ENCODE assay signal across 13 cellular contexts in the genomic region with DNA sequence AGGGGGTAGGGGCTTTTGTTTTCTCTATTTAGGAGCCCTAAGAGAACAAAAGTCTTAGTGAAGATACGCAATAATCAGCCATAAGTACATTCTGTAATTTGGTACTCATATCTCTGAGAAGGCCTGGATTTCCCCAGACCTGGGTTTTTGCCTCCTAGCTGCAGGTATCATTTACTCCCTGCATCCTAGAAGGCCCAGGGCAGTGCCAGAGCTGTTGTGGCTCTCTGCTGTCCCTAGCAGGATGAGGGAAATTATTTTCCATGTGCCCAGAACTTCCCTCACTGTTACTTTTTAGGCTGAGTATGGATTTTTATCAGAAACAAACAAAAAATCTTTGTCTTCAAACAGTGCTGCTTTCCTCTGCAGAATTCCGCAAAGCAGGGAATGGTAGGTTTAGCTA.
DNase-seq lines count a peak whose midpoint lies in the region; ATAC-seq, FAIRE-seq and TF ChIP-seq lines count a peak whose summit lies in the region.
"Had no signal": no experiment of that assay in that cellular context is flagged by ENCODE, and none has a peak within 500 bp of the region (broad histone marks: within the 10 kb centered on the region; RNA-seq: fewer than 3 reads in every experiment).

No MANE protein-coding gene starts in this region.

- no peaks in the 10 kb centered on the region for H3F3A ChIP-seq in GM23338 (replicated peaks; ENCODE audit: low read depth)

- H3K9me3 ChIP-seq in H1 (ENCODE audit: insufficient read depth in 2 of 2, low read depth in 1 of 2, low read length in 1 of 2) (no peaks in the 10 kb centered on the region), neuronal stem cell (replicated peaks in 1 of 2; ENCODE audit: control insufficient read depth in 2 of 2, insufficient read depth in 1 of 2, low read depth in 1 of 2, low read length in 2 of 2) (no peaks in the 10 kb centered on the region)
- H3K9me3 ChIP-seq: A549, BLaER1, HAP-1 had no signal

- H3K27ac Mint-ChIP-seq in GM23338: no peak overlapping the region
- no peak overlapping the region for H3K27ac Mint-ChIP-seq in activated CD4-positive, alpha-beta memory T cell treated with anti-CD3 and anti-CD28 coated beads, Interleukin-2, amount 10 ng/mL, durations not matched to agents 7 days and 5 days
- H3K27ac Mint-ChIP-seq: CD4-positive, CD25-positive, alpha-beta regulatory T cell had no signal

- H4K20me1 ChIP-seq in GM23338 (replicated peaks; ENCODE audit: insufficient read depth) (no peaks in the 10 kb centered on the region), H1 (replicated peaks in 1 of 2; ENCODE audit: control insufficient read depth in 1 of 2, insufficient read depth in 2 of 2, low read length in 2 of 2) (no peaks in the 10 kb centered on the region)
- H4K20me1 ChIP-seq: BLaER1 had no signal

- 98% methylated on average over 2 of the region's 2 CpGs; no CpG with 5 or more reads in 1 of the 2 experiments for WGBS in H1 (ENCODE audit: extremely low coverage in 1 of 2, insufficient coverage in 1 of 2, insufficient read length in 1 of 2, insufficient replicate concordance in 2 of 2, low coverage in 1 of 2, low lambda C conversion rate in 2 of 2, missing lambda C conversion rate in 1 of 2), 2 experiments
- no CpG with 5 or more reads among the region's 2 CpGs for WGBS in neuronal stem cell (ENCODE audit: extremely low coverage in 2 of 2, insufficient read length in 2 of 2, insufficient replicate concordance in 1 of 2), 2 donors

- peak; percentile 65 for ATAC-seq in GM23338
- no peak for ATAC-seq in HG03159 (IDR thresholded peaks at IDR 0.05; ENCODE audit: unreplicated experiment)
- ATAC-seq: HepG2 had no signal

- no peak overlapping the region for H4K5ac ChIP-seq in H1 (ENCODE audit: insufficient read length, low read depth, low read length)

- no peak for FAIRE-seq in H1 (lab: Jason Lieb, UNC)
- FAIRE-seq: HepG2, HTR-8/SVneo had no signal

- TF ChIP-seq EP300 in H1 (IDR thresholded peaks at IDR 0.05; ENCODE audit: borderline replicate concordance in 1 of 2, low read depth in 2 of 2, low read length in 2 of 2): no peak

- no peak overlapping the region for H2BK20ac ChIP-seq in H1 (ENCODE audit: low read length)

- POLR2A ChIA-PET in H1 (lab: Charles Lee; ENCODE audit: partially characterized antibody): no interaction called here
- POLR2A ChIA-PET in activated CD4-positive, alpha-beta memory T cell treated with anti-CD3 and anti-CD28 coated beads, Interleukin-2, amount 10 ng/mL, durations not matched to agents 7 days and 5 days (lab: Charles Lee): no interaction called here

- H2BK5ac ChIP-seq in H1 (ENCODE audit: low read depth, low read length) (no peak overlapping the region), neuronal stem cell (ENCODE audit: low read length) (no peak overlapping the region)

- no peaks in the 10 kb centered on the region for H3K36me3 ChIP-seq in GM23338 (ENCODE audit: insufficient read depth)
- H3K36me3 ChIP-seq in H1 (ENCODE audit: control insufficient read depth in 2 of 4, insufficient read depth in 4 of 4, low read length in 3 of 4): no peaks in the 10 kb centered on the region
- H3K36me3 ChIP-seq in neuronal stem cell (replicated peaks in 1 of 2; ENCODE audit: control insufficient read depth in 2 of 2, insufficient read depth in 2 of 2, low read length in 2 of 2): no peaks in the 10 kb centered on the region
- H3K36me3 ChIP-seq: BLaER1, HAP-1 had no signal

- H3K9ac ChIP-seq in H1 (replicated peaks in 1 of 4; ENCODE audit: extremely low read depth in 1 of 4, low read depth in 3 of 4, low read length in 3 of 4) (no peak overlapping the region), neuronal stem cell (ENCODE audit: low read depth, low read length, poor library complexity) (no peak overlapping the region)
- H3K9ac ChIP-seq: BLaER1 had no signal

- peak; percentile 15 to 32; a peak in 1 of 4 replicates for TF ChIP-seq RAD21 in H1 (IDR thresholded peaks at IDR 0.05 in 1 of 2, conservative IDR thresholded peaks at IDR 0.05 in 1 of 2; ENCODE audit: low read depth in 2 of 2, low read length in 2 of 2)

- H3K79me1 ChIP-seq in H1 (ENCODE audit: low read depth, low read length) (no peaks in the 10 kb centered on the region), neuronal stem cell (ENCODE audit: low read depth, low read length) (no peaks in the 10 kb centered on the region)

- no peaks in the 10 kb centered on the region for H3K23me2 ChIP-seq in H1 (ENCODE audit: low read depth, low read length)

- no peak overlapping the region for H3K4me2 ChIP-seq in GM23338
- H3K4me2 ChIP-seq in H1 (ENCODE audit: insufficient read depth in 1 of 2, low read depth in 2 of 2, low read length in 2 of 2): no peak overlapping the region
- H3K4me2 ChIP-seq in neuronal stem cell (ENCODE audit: insufficient read depth, low read length, poor library complexity, severe bottlenecking): no peak overlapping the region
- H3K4me2 ChIP-seq: BLaER1 had no signal

- no peak for TF ChIP-seq POLR2A in H1 (IDR thresholded peaks at IDR 0.05; ENCODE audit: control extremely low read depth in 1 of 2, low read depth in 2 of 2, low read length in 2 of 2)

- H3K27me3 ChIP-seq in GM23338 (ENCODE audit: insufficient read depth) (no peaks in the 10 kb centered on the region), H1 (replicated peaks in 1 of 4; ENCODE audit: control insufficient read depth in 3 of 4, extremely low read depth in 1 of 4, insufficient read depth in 3 of 4, low read length in 3 of 4) (no peaks in the 10 kb centered on the region), neuronal stem cell (ENCODE audit: control insufficient read depth in 3 of 3, insufficient read depth in 3 of 3, low read depth in 1 of 3, low read length in 3 of 3) (no peaks in the 10 kb centered on the region)
- H3K27me3 ChIP-seq: BLaER1 had no signal

- H3K4me3 ChIP-seq in GM23338: no peak overlapping the region
- no peak overlapping the region for H3K4me3 ChIP-seq in H1 (ENCODE audit: extremely low read depth in 1 of 4, insufficient read depth in 2 of 4, low read depth in 3 of 4, low read length in 4 of 4)
- H3K4me3 ChIP-seq in neuronal stem cell (ENCODE audit: low read length in 2 of 2): no peak overlapping the region
- H3K4me3 ChIP-seq: A549, BLaER1, HAP-1 had no signal

- H3K27me3 Mint-ChIP-seq in GM23338 (ENCODE audit: insufficient read depth, low read depth, poor library complexity): no peaks in the 10 kb centered on the region
- H3K27me3 Mint-ChIP-seq in activated CD4-positive, alpha-beta memory T cell treated with anti-CD3 and anti-CD28 coated beads, Interleukin-2, amount 10 ng/mL, durations not matched to agents 7 days and 5 days: no peaks in the 10 kb centered on the region
- H3K27me3 Mint-ChIP-seq: CD4-positive, CD25-positive, alpha-beta regulatory T cell had no signal

- no peak overlapping the region for H2BK120ac ChIP-seq in H1 (replicated peaks; ENCODE audit: low read depth, low read length)
- no peak overlapping the region for H2BK120ac ChIP-seq in neuronal stem cell (ENCODE audit: low read depth, low read length)

- H4K91ac ChIP-seq in H1 (replicated peaks; ENCODE audit: insufficient read length, low read length): no peak overlapping the region
- H4K91ac ChIP-seq in neuronal stem cell (ENCODE audit: low read depth, low read length, poor library complexity): no peak overlapping the region

- H2AK5ac ChIP-seq in H1 (ENCODE audit: low read depth, low read length) (no peak overlapping the region), neuronal stem cell (ENCODE audit: low read depth, low read length) (no peak overlapping the region)

- CTCF ChIA-PET in H1 (lab: Charles Lee; ENCODE audit: partially characterized antibody): interaction anchor here (2.1 kb wide), 1 partner anchor 8 kb away, joined by 5 read pairs; no protein-coding TSS in a partner anchor
- CTCF ChIA-PET in activated CD4-positive, alpha-beta memory T cell treated with anti-CD3 and anti-CD28 coated beads, Interleukin-2, amount 10 ng/mL, durations not matched to agents 7 days and 5 days (lab: Charles Lee): no interaction called here

- H3K9me3 Mint-ChIP-seq in GM23338: no peaks in the 10 kb centered on the region
- H3K9me3 Mint-ChIP-seq in activated CD4-positive, alpha-beta memory T cell treated with anti-CD3 and anti-CD28 coated beads, Interleukin-2, amount 10 ng/mL, durations not matched to agents 7 days and 5 days: peaks cover 4% of the 10 kb centered on the region

- 0 out of 4 replicates have a peak, but pooled peaks of 1 of the 2 experiments have one; percentile 1 for TF ChIP-seq CTCF in GM23338 (conservative IDR thresholded peaks at IDR 0.05; ENCODE audit: low read depth in 2 of 2)
- peak in 1 of 3 experiments; percentile 9; a peak in 1 of 4 replicates for TF ChIP-seq CTCF in H1 (IDR thresholded peaks at IDR 0.05; ENCODE audit: control extremely low read depth in 1 of 3, insufficient read depth in 1 of 3, low read depth in 1 of 3, low read length in 3 of 3)

- H3K9me2 ChIP-seq in GM23338 (ENCODE audit: insufficient read depth): no peaks in the 10 kb centered on the region

- H4K8ac ChIP-seq in H1 (ENCODE audit: extremely low read depth, insufficient read depth, low read length) (no peak overlapping the region), neuronal stem cell (ENCODE audit: low read depth, low read length) (no peak overlapping the region)

- H2BK12ac ChIP-seq in H1 (ENCODE audit: low read depth, low read length) (no peak overlapping the region), neuronal stem cell (ENCODE audit: low read length) (no peak overlapping the region)

- H3K79me2 ChIP-seq in GM23338 (replicated peaks; ENCODE audit: insufficient read depth): no peaks in the 10 kb centered on the region
- H3K79me2 ChIP-seq in H1 (ENCODE audit: control insufficient read depth in 1 of 2, insufficient read depth in 2 of 2, low read length in 2 of 2): no peaks in the 10 kb centered on the region

- H3K27ac ChIP-seq in GM23338 (ENCODE audit: low read depth) (no peak overlapping the region), H1 (ENCODE audit: low read depth, low read length) (no peak overlapping the region), neuronal stem cell (replicated peaks; ENCODE audit: low read length) (no peak overlapping the region)
- H3K27ac ChIP-seq: A549, BLaER1 had no signal

- H3K4me1 Mint-ChIP-seq in GM23338: peaks cover 4% of the 10 kb centered on the region; the same call in 2 of the 3 replicates
- H3K4me1 Mint-ChIP-seq in activated CD4-positive, alpha-beta memory T cell treated with anti-CD3 and anti-CD28 coated beads, Interleukin-2, amount 10 ng/mL, durations not matched to agents 7 days and 5 days: no peaks in the 10 kb centered on the region
- H3K4me1 Mint-ChIP-seq: CD4-positive, CD25-positive, alpha-beta regulatory T cell had no signal

- no peak overlapping the region for H3K4me3 Mint-ChIP-seq in GM23338
- no peak overlapping the region for H3K4me3 Mint-ChIP-seq in activated CD4-positive, alpha-beta memory T cell treated with anti-CD3 and anti-CD28 coated beads, Interleukin-2, amount 10 ng/mL, durations not matched to agents 7 days and 5 days
- H3K4me3 Mint-ChIP-seq: CD4-positive, CD25-positive, alpha-beta regulatory T cell had no signal

- H3K4ac ChIP-seq in H1 (replicated peaks; ENCODE audit: insufficient read length, low read depth, low read length) (no peak overlapping the region), neuronal stem cell (ENCODE audit: low read length) (no peak overlapping the region)

- H3K36me3 Mint-ChIP-seq in GM23338 (ENCODE audit: low read depth): no peaks in the 10 kb centered on the region
- H3K36me3 Mint-ChIP-seq in activated CD4-positive, alpha-beta memory T cell treated with anti-CD3 and anti-CD28 coated beads, Interleukin-2, amount 10 ng/mL, durations not matched to agents 7 days and 5 days (ENCODE audit: low read depth): no peaks in the 10 kb centered on the region
- H3K36me3 Mint-ChIP-seq: CD4-positive, CD25-positive, alpha-beta regulatory T cell had no signal

- H3K14ac ChIP-seq in H1 (ENCODE audit: insufficient read length) (no peak overlapping the region), neuronal stem cell (ENCODE audit: low read length) (no peak overlapping the region)

- no peak overlapping the region for H3K56ac ChIP-seq in H1 (replicated peaks; ENCODE audit: insufficient read length, low read depth, low read length)

- H3K18ac ChIP-seq in H1 (ENCODE audit: extremely low read depth, low read length) (no peak overlapping the region), neuronal stem cell (ENCODE audit: low read length) (no peak overlapping the region)

- H3K4me1 ChIP-seq in GM23338 (ENCODE audit: insufficient read depth): 0 out of 2 replicates have a peak, but pooled peaks cover 4% of the 10 kb centered on the region
- H3K4me1 ChIP-seq in H1 (replicated peaks in 1 of 4; ENCODE audit: control insufficient read depth in 3 of 4, insufficient read depth in 4 of 4, low read length in 3 of 4): no peaks in the 10 kb centered on the region
- no peaks in the 10 kb centered on the region for H3K4me1 ChIP-seq in neuronal stem cell (ENCODE audit: control insufficient read depth in 2 of 2, insufficient read depth in 1 of 2, low read depth in 1 of 2, low read length in 2 of 2)
- H3K4me1 ChIP-seq: BLaER1 had no signal

- no peak overlapping the region for H3K23ac ChIP-seq in H1 (ENCODE audit: insufficient read length)
- no peak overlapping the region for H3K23ac ChIP-seq in neuronal stem cell (ENCODE audit: low read depth, low read length, poor library complexity)

- DNase-seq in GM23338 (ENCODE audit: low spot score) (peak; percentile 22), NCI-H69 (lab: John Stamatoyannopoulos, UW) (peak; percentile 15), H1 (ENCODE audit: low read depth in 1 of 2, low spot score in 2 of 2) (no peak), neuronal stem cell (ENCODE audit: low spot score) (no peak), H4 (ENCODE audit: low spot score) (no peak)
- DNase-seq in activated CD4-positive, alpha-beta memory T cell treated with anti-CD3 and anti-CD28 coated beads, Interleukin-2, amount 10 ng/mL, durations not matched to agents 7 days and 5 days: no peak
- DNase-seq: CD4-positive, CD25-positive, alpha-beta regulatory T cell had no signal

- H2AFZ ChIP-seq in GM23338: no peak overlapping the region
- H2AFZ ChIP-seq in H1 (ENCODE audit: low read length): no peak overlapping the region
- peak overlapping the region; percentile 11 for H2AFZ ChIP-seq in neuronal stem cell (ENCODE audit: low read length)

- no peak overlapping the region for H2BK15ac ChIP-seq in H1 (ENCODE audit: low read length)
- no peak overlapping the region for H2BK15ac ChIP-seq in neuronal stem cell (ENCODE audit: low read length)

Comparison
In these comparisons a context has a peak if more than half of its experiments do, and no peak if none do; other contexts are left out.
1. DNase-seq: peak in GM23338 (single experiment) and NCI-H69 (single experiment); none in H1 (0 of 2), neuronal stem cell (single experiment), H4 (single experiment) and activated CD4-positive, alpha-beta memory T cell treated with anti-CD3 and anti-CD28 coated beads, Interleukin-2, amount 10 ng/mL, durations not matched to agents 7 days and 5 days (single experiment).